33 cellular contexts compared by ENCODE assay signal in the genomic region with DNA sequence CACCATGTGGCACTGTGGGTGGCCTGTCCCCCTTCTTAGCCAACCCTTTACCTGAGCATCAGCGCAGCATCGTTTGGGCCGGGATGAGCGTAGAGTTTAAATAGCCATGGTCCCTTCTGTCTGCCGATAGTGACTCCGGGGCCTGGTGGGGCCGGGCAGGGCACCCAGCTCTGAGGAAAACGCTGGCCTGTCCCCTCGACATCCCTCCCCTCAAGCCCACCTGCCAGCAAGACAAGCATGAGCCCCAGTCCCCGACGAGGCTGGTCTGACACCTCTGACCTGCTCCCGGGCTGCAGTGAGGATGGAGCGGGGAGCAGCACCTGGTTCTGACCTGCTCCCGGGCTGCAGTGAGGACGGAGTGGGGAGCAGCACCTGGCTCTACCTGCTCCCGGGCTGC. TPM values are rescaled to one million over a fixed set of nuclear protein-coding genes. Genes with fewer than 3 reads are reported as not detected.
"Had no signal": no experiment of that assay in that cellular context is flagged by ENCODE, and none has a peak within 500 bp of the region (broad histone marks: within the 10 kb centered on the region; RNA-seq: fewer than 3 reads in every experiment).

No MANE protein-coding gene starts in this region.

- H3K4me3 ChIP-seq: esophagus muscularis mucosa, gastrocnemius medialis had no signal

- H3K4me1 ChIP-seq: esophagus muscularis mucosa, foreskin keratinocyte, gastrocnemius medialis had no signal

- H3K36me3 ChIP-seq: brain microvascular endothelial cell, esophagus muscularis mucosa, gastrocnemius medialis had no signal

- DNase-seq: activated CD4-positive, alpha-beta memory T cell treated with anti-CD3 and anti-CD28 coated beads for 36 hours; activated CD4-positive, alpha-beta T cell treated with anti-CD3 and anti-CD28 coated beads for 36 hours; activated CD4-positive, alpha-beta T cell treated with anti-CD3 and anti-CD28 coated beads, Interleukin-2, amount 10 ng/mL, durations not matched to agents 24 days and 14 days; activated CD4-positive, CD25-positive, alpha-beta regulatory T cell; activated CD4-positive, CD25-positive, alpha-beta regulatory T cell treated with anti-CD3 and anti-CD28 coated beads, Interleukin-2, amount 50 U/mL, for 72 hours; activated CD8-positive, alpha-beta memory T cell treated with anti-CD3 and anti-CD28 coated beads, Interleukin-2, amount 10 ng/mL, durations not matched to agents 7 days and 5 days; activated CD8-positive, alpha-beta memory T cell treated with anti-CD3 and anti-CD28 coated beads, Interleukin-2, amount 50 U/mL, for 4 hours; activated CD8-positive, alpha-beta T cell treated with anti-CD3 and anti-CD28 coated beads, Interleukin-2, amount 10 ng/mL, durations not matched to agents 7 days and 5 days; activated gamma-delta T cell treated with Interleukin-2 at 50 U/mL for 16 hours; activated naive CD4-positive, alpha-beta T cell treated with anti-CD3 and anti-CD28 coated beads, Interleukin-2, amount 50 U/mL, for 16 hours; activated naive CD4-positive, alpha-beta T cell treated with Interleukin-2 at 50 U/mL for 16 hours; activated T-cell treated with anti-CD3 and anti-CD28 coated beads, Interleukin-2, amount 50 U/mL, for 1 hour; activated T-cell treated with anti-CD3 and anti-CD28 coated beads, Interleukin-2, amount 50 U/mL, for 48 hours; amniotic stem cell; brain microvascular endothelial cell; caudate nucleus; cortex of kidney; dermis blood vessel endothelial cell; effector CD4-positive, alpha-beta T cell; effector memory CD8-positive, alpha-beta T cell; erythroblast; foreskin keratinocyte; gastrocnemius medialis; T-helper 2 cell had no signal

- H3K27ac ChIP-seq: brain microvascular endothelial cell, esophagus muscularis mucosa, foreskin keratinocyte, gastrocnemius medialis had no signal

- H3K9me3 ChIP-seq: esophagus muscularis mucosa, gastrocnemius medialis had no signal

- ATAC-seq: activated CD4-positive, alpha-beta T cell treated with anti-CD3 and anti-CD28 coated beads for 36 hours; activated CD8-positive, alpha-beta memory T cell treated with anti-CD3 and anti-CD28 coated beads, Interleukin-2, amount 10 ng/mL, durations not matched to agents 7 days and 5 days; activated CD8-positive, alpha-beta T cell treated with anti-CD3 and anti-CD28 coated beads, Interleukin-2, amount 10 ng/mL, durations not matched to agents 7 days and 5 days; effector memory CD8-positive, alpha-beta T cell; foreskin keratinocyte; gastrocnemius medialis had no signal

- H3K27me3 ChIP-seq: brain microvascular endothelial cell, gastrocnemius medialis had no signal

RNA-seq across cellular contexts. Expression of a gene that starts 31.1 kb away (rescaled TPM):
- total RNA-seq: activated CD4-positive, alpha-beta memory T cell treated with anti-CD3 and anti-CD28 coated beads for 36 hours; activated CD4-positive, alpha-beta T cell treated with anti-CD3 and anti-CD28 coated beads for 36 hours; activated CD4-positive, alpha-beta T cell treated with anti-CD3 and anti-CD28 coated beads, Interleukin-2, amount 10 ng/mL, durations not matched to agents 24 days and 14 days; activated CD8-positive, alpha-beta memory T cell treated with anti-CD3 and anti-CD28 coated beads for 36 hours; activated CD8-positive, alpha-beta memory T cell treated with anti-CD3 and anti-CD28 coated beads, Interleukin-2, amount 10 ng/mL, durations not matched to agents 7 days and 5 days; activated CD8-positive, alpha-beta T cell treated with anti-CD3 and anti-CD28 coated beads, Interleukin-2, amount 10 ng/mL, durations not matched to agents 7 days and 5 days; activated T-helper 1 cell treated with anti-CD3 and anti-CD28 coated beads, Interleukin-12 subunit alpha, Interleukin-12 subunit beta, Interleukin-2, Interleukin-4 antibody, amounts not matched to agents 30 ng/mL and 10 ng/mL and 1 ng/mL, durations not matched to agents 14 hours and 24 hours and 36 hours; activated T-helper 2 cell treated with anti-CD3 and anti-CD28 coated beads, Interferon-gamma antibody, Interleukin-2, Interleukin-4, amounts not matched to agents 10 μg/mL and 5 μg/mL and 100 μg/mL, durations not matched to agents 14 hours and 24 hours and 36 hours; astrocyte; bronchial epithelial cell; chondrocyte; dermis blood vessel endothelial cell; esophagus muscularis mucosa; foreskin keratinocyte; glomerular endothelial cell; T-helper 1 cell treated with Interleukin-12 subunit alpha and Interleukin-12 subunit beta and Interleukin-4 antibody, amounts not matched to agents 30 ng/mL and 1 ng/mL, for 36 hours had no signal
